1 cellular context compared by ENCODE assay signal in the genomic region with DNA sequence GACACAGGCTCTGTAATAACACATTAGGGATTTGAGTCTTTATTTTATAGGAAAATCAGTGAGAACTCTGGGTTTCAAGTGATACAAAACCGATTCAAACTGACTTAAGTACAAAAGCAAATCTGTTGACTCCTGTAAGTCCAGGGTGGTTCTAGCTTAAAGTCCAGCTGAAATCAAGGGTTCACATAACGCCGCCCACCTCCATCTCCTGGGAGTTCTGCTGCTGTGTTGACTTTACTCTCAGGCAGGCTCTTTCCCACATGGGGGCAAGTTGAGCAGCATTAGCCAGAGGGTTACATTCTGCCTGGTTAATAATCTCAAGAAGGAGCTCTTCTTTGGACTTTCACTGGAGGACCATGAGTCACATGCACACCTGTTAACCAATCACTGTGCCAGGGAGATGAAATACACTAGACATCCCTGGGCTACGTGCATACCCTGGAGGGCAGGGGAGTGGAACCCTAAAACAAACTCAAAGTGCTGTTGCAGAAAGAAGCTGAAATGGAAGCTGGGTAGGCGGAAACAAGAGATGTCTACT.
A peak's percentile ranks its signal among the peaks of the same experiment; 100 is the strongest.
TF ChIP-seq lines count a peak whose summit lies in the region.

No MANE protein-coding gene starts in this region.

TF ChIP-seq in HepG2, 621 proteins besides CTCF, POLR2A, EP300 and RAD21 (continued from another document and continues in another):
- TF ChIP-seq, protein P1, sequence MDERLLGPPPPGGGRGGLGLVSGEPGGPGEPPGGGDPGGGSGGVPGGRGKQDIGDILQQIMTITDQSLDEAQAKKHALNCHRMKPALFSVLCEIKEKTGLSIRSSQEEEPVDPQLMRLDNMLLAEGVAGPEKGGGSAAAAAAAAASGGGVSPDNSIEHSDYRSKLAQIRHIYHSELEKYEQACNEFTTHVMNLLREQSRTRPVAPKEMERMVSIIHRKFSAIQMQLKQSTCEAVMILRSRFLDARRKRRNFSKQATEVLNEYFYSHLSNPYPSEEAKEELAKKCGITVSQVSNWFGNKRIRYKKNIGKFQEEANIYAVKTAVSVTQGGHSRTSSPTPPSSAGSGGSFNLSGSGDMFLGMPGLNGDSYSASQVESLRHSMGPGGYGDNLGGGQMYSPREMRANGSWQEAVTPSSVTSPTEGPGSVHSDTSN (CRISPR knock-in tag; IDR thresholded peaks at IDR 0.05) = no peak
- TF ChIP-seq ZNF549 (CRISPR knock-in tag; IDR thresholded peaks at IDR 0.05) = no peak
- no peak for TF ChIP-seq RFX5 (IDR thresholded peaks at IDR 0.05; ENCODE audit: low read depth, low read length)
- TF ChIP-seq, protein P2, sequence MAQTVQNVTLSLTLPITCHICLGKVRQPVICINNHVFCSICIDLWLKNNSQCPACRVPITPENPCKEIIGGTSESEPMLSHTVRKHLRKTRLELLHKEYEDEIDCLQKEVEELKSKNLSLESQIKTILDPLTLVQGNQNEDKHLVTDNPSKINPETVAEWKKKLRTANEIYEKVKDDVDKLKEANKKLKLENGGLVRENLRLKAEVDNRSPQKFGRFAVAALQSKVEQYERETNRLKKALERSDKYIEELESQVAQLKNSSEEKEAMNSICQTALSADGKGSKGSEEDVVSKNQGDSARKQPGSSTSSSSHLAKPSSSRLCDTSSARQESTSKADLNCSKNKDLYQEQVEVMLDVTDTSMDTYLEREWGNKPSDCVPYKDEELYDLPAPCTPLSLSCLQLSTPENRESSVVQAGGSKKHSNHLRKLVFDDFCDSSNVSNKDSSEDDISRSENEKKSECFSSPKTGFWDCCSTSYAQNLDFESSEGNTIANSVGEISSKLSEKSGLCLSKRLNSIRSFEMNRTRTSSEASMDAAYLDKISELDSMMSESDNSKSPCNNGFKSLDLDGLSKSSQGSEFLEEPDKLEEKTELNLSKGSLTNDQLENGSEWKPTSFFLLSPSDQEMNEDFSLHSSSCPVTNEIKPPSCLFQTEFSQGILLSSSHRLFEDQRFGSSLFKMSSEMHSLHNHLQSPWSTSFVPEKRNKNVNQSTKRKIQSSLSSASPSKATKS (CRISPR knock-in tag; IDR thresholded peaks at IDR 0.05) = no peak
- TF ChIP-seq PHF8 (CRISPR knock-in tag; IDR thresholded peaks at IDR 0.05) = 0 out of 2 replicates have a peak, but pooled peaks have one; percentile 49
- no peak for TF ChIP-seq HOXA7 (CRISPR knock-in tag; IDR thresholded peaks at IDR 0.05)
- TF ChIP-seq ZFX (CRISPR knock-in tag; IDR thresholded peaks at IDR 0.05; ENCODE audit: low read depth) = no peak; the same call in 1 of the 2 replicates
- TF ChIP-seq SIN3A (IDR thresholded peaks at IDR 0.05; ENCODE audit: borderline replicate concordance, low read depth, low read length) = no peak
- TF ChIP-seq ZNF331 (CRISPR knock-in tag; IDR thresholded peaks at IDR 0.05) = peak; percentile 47; the same call in 1 of the 2 replicates
- TF ChIP-seq RBAK (CRISPR knock-in tag; IDR thresholded peaks at IDR 0.05) = no peak
- 0 out of 2 replicates have a peak, but pooled peaks have one; percentile 29 for TF ChIP-seq MYC (CRISPR knock-in tag; IDR thresholded peaks at IDR 0.05; ENCODE audit: borderline replicate concordance)
- TF ChIP-seq, protein P3, sequence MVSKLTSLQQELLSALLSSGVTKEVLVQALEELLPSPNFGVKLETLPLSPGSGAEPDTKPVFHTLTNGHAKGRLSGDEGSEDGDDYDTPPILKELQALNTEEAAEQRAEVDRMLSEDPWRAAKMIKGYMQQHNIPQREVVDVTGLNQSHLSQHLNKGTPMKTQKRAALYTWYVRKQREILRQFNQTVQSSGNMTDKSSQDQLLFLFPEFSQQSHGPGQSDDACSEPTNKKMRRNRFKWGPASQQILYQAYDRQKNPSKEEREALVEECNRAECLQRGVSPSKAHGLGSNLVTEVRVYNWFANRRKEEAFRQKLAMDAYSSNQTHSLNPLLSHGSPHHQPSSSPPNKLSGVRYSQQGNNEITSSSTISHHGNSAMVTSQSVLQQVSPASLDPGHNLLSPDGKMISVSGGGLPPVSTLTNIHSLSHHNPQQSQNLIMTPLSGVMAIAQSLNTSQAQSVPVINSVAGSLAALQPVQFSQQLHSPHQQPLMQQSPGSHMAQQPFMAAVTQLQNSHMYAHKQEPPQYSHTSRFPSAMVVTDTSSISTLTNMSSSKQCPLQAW (CRISPR knock-in tag; IDR thresholded peaks at IDR 0.05) = peak; percentile 99
- no peak for TF ChIP-seq RFXANK (CRISPR knock-in tag; IDR thresholded peaks at IDR 0.05)
- TF ChIP-seq ZNF660 (CRISPR knock-in tag; IDR thresholded peaks at IDR 0.05; ENCODE audit: borderline replicate concordance, low read depth) = no peak
- no peak for TF ChIP-seq KLF9 (CRISPR knock-in tag; IDR thresholded peaks at IDR 0.05; ENCODE audit: low read depth)
- TF ChIP-seq HIVEP1 (CRISPR knock-in tag; IDR thresholded peaks at IDR 0.05) = no peak
- TF ChIP-seq ZNF10 (CRISPR knock-in tag; IDR thresholded peaks at IDR 0.05; ENCODE audit: borderline replicate concordance, low read depth) = no peak
- TF ChIP-seq RELA (CRISPR knock-in tag; IDR thresholded peaks at IDR 0.05) = no peak
- TF ChIP-seq, protein P4, sequence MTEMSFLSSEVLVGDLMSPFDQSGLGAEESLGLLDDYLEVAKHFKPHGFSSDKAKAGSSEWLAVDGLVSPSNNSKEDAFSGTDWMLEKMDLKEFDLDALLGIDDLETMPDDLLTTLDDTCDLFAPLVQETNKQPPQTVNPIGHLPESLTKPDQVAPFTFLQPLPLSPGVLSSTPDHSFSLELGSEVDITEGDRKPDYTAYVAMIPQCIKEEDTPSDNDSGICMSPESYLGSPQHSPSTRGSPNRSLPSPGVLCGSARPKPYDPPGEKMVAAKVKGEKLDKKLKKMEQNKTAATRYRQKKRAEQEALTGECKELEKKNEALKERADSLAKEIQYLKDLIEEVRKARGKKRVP (CRISPR knock-in tag; IDR thresholded peaks at IDR 0.05) = no peak
- TF ChIP-seq, protein P5, sequence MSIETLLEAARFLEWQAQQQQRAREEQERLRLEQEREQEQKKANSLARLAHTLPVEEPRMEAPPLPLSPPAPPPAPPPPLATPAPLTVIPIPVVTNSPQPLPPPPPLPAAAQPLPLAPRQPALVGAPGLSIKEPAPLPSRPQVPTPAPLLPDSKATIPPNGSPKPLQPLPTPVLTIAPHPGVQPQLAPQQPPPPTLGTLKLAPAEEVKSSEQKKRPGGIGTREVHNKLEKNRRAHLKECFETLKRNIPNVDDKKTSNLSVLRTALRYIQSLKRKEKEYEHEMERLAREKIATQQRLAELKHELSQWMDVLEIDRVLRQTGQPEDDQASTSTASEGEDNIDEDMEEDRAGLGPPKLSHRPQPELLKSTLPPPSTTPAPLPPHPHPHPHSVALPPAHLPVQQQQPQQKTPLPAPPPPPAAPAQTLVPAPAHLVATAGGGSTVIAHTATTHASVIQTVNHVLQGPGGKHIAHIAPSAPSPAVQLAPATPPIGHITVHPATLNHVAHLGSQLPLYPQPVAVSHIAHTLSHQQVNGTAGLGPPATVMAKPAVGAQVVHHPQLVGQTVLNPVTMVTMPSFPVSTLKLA (IDR thresholded peaks at IDR 0.05) = 0 out of 2 replicates have a peak, but pooled peaks have one; percentile 21
- peak; percentile 66; the same call in 1 of the 2 replicates for TF ChIP-seq HOXA3 (CRISPR knock-in tag; IDR thresholded peaks at IDR 0.05)
- TF ChIP-seq, protein P6, sequence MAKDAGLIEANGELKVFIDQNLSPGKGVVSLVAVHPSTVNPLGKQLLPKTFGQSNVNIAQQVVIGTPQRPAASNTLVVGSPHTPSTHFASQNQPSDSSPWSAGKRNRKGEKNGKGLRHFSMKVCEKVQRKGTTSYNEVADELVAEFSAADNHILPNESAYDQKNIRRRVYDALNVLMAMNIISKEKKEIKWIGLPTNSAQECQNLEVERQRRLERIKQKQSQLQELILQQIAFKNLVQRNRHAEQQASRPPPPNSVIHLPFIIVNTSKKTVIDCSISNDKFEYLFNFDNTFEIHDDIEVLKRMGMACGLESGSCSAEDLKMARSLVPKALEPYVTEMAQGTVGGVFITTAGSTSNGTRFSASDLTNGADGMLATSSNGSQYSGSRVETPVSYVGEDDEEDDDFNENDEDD (CRISPR knock-in tag; IDR thresholded peaks at IDR 0.05; ENCODE audit: borderline replicate concordance) = peak; percentile 32; the same call in 1 of the 2 replicates
- TF ChIP-seq ZNF550 (CRISPR knock-in tag; IDR thresholded peaks at IDR 0.05; ENCODE audit: borderline replicate concordance) = no peak
- TF ChIP-seq, protein P7, sequence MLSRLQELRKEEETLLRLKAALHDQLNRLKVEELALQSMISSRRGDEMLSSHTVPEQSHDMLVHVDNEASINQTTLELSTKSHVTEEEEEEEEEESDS (CRISPR knock-in tag; IDR thresholded peaks at IDR 0.05; ENCODE audit: borderline replicate concordance) = no peak
- no peak for TF ChIP-seq RARG (CRISPR knock-in tag; IDR thresholded peaks at IDR 0.05; ENCODE audit: low read depth)
- TF ChIP-seq, protein P8, sequence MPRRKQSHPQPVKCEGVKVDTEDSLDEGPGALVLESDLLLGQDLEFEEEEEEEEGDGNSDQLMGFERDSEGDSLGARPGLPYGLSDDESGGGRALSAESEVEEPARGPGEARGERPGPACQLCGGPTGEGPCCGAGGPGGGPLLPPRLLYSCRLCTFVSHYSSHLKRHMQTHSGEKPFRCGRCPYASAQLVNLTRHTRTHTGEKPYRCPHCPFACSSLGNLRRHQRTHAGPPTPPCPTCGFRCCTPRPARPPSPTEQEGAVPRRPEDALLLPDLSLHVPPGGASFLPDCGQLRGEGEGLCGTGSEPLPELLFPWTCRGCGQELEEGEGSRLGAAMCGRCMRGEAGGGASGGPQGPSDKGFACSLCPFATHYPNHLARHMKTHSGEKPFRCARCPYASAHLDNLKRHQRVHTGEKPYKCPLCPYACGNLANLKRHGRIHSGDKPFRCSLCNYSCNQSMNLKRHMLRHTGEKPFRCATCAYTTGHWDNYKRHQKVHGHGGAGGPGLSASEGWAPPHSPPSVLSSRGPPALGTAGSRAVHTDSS (CRISPR knock-in tag; conservative IDR thresholded peaks at IDR 0.05) = no peak
- TF ChIP-seq HOXD1 (CRISPR knock-in tag; IDR thresholded peaks at IDR 0.05) = no peak
- TF ChIP-seq ZNF292 (CRISPR knock-in tag; IDR thresholded peaks at IDR 0.05; ENCODE audit: borderline replicate concordance, low read depth) = peak; percentile 87; the same call in 1 of the 2 replicates
- TF ChIP-seq RBM39 (IDR thresholded peaks at IDR 0.05; ENCODE audit: low read depth, low read length, poor library complexity, severe bottlenecking) = no peak
- TF ChIP-seq TEAD2 (CRISPR knock-in tag; IDR thresholded peaks at IDR 0.05) = no peak
- TF ChIP-seq, protein P9, sequence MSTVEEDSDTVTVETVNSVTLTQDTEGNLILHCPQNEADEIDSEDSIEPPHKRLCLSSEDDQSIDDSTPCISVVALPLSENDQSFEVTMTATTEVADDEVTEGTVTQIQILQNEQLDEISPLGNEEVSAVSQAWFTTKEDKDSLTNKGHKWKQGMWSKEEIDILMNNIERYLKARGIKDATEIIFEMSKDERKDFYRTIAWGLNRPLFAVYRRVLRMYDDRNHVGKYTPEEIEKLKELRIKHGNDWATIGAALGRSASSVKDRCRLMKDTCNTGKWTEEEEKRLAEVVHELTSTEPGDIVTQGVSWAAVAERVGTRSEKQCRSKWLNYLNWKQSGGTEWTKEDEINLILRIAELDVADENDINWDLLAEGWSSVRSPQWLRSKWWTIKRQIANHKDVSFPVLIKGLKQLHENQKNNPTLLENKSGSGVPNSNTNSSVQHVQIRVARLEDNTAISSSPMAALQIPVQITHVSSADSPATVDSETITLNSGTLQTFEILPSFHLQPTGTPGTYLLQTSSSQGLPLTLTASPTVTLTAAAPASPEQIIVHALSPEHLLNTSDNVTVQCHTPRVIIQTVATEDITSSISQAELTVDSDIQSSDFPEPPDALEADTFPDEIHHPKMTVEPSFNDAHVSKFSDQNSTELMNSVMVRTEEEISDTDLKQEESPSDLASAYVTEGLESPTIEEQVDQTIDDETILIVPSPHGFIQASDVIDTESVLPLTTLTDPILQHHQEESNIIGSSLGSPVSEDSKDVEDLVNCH (CRISPR knock-in tag; IDR thresholded peaks at IDR 0.05) = no peak
- TF ChIP-seq FOXA3 (CRISPR knock-in tag; IDR thresholded peaks at IDR 0.05) = peak; percentile 85
- no peak for TF ChIP-seq CBFB (CRISPR knock-in tag; IDR thresholded peaks at IDR 0.05)
- no peak for TF ChIP-seq ZBTB42 (CRISPR knock-in tag; IDR thresholded peaks at IDR 0.05)
- TF ChIP-seq AGO2 (optimal IDR thresholded peaks at IDR 0.05; ENCODE audit: low read depth, low read length) = no peak
- TF ChIP-seq, protein P10, sequence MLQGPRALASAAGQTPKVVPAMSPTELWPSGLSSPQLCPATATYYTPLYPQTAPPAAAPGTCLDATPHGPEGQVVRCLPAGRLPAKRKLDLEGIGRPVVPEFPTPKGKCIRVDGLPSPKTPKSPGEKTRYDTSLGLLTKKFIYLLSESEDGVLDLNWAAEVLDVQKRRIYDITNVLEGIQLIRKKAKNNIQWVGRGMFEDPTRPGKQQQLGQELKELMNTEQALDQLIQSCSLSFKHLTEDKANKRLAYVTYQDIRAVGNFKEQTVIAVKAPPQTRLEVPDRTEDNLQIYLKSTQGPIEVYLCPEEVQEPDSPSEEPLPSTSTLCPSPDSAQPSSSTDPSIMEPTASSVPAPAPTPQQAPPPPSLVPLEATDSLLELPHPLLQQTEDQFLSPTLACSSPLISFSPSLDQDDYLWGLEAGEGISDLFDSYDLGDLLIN (CRISPR knock-in tag; IDR thresholded peaks at IDR 0.05; ENCODE audit: borderline replicate concordance) = no peak
- no peak for TF ChIP-seq KLF13 (CRISPR knock-in tag; IDR thresholded peaks at IDR 0.05)
- peak; percentile 55 for TF ChIP-seq ELF3 (CRISPR knock-in tag; IDR thresholded peaks at IDR 0.05)
- TF ChIP-seq, protein P11, sequence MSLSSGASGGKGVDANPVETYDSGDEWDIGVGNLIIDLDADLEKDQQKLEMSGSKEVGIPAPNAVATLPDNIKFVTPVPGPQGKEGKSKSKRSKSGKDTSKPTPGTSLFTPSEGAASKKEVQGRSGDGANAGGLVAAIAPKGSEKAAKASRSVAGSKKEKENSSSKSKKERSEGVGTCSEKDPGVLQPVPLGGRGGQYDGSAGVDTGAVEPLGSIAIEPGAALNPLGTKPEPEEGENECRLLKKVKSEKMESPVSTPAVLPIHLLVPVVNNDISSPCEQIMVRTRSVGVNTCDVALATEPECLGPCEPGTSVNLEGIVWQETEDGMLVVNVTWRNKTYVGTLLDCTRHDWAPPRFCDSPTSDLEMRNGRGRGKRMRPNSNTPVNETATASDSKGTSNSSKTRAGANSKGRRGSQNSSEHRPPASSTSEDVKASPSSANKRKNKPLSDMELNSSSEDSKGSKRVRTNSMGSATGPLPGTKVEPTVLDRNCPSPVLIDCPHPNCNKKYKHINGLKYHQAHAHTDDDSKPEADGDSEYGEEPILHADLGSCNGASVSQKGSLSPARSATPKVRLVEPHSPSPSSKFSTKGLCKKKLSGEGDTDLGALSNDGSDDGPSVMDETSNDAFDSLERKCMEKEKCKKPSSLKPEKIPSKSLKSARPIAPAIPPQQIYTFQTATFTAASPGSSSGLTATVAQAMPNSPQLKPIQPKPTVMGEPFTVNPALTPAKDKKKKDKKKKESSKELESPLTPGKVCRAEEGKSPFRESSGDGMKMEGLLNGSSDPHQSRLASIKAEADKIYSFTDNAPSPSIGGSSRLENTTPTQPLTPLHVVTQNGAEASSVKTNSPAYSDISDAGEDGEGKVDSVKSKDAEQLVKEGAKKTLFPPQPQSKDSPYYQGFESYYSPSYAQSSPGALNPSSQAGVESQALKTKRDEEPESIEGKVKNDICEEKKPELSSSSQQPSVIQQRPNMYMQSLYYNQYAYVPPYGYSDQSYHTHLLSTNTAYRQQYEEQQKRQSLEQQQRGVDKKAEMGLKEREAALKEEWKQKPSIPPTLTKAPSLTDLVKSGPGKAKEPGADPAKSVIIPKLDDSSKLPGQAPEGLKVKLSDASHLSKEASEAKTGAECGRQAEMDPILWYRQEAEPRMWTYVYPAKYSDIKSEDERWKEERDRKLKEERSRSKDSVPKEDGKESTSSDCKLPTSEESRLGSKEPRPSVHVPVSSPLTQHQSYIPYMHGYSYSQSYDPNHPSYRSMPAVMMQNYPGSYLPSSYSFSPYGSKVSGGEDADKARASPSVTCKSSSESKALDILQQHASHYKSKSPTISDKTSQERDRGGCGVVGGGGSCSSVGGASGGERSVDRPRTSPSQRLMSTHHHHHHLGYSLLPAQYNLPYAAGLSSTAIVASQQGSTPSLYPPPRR (CRISPR knock-in tag; IDR thresholded peaks at IDR 0.05; ENCODE audit: borderline replicate concordance) = no peak
- no peak; a peak in 1 of 4 replicates for TF ChIP-seq KLF16 (CRISPR knock-in tag; IDR thresholded peaks at IDR 0.05)
- no peak for TF ChIP-seq NRL (CRISPR knock-in tag; IDR thresholded peaks at IDR 0.05; ENCODE audit: borderline replicate concordance)
